Comparison of ENCODE assay signal across 18 cellular contexts in genomic region chr7:132777956-132778355, GRCh38.
DNase-seq lines count a peak whose midpoint lies in the region; ATAC-seq and TF ChIP-seq lines count a peak whose summit lies in the region.
"Had no signal": no experiment of that assay in that cellular context is flagged by ENCODE, and none has a peak within 500 bp of the region (broad histone marks: within the 10 kb centered on the region; RNA-seq: fewer than 3 reads in every experiment).

No MANE protein-coding gene starts in this region.

- intact Hi-C loops in CD8-positive, alpha-beta T cell (cut with DNase I, micrococcal nuclease) = no loop called here

- no peaks in the 10 kb centered on the region for H3K79me2 ChIP-seq in Karpas-422 (ENCODE audit: low read length)

- H3K27me3 ChIP-seq in CD8-positive, alpha-beta T cell (ENCODE audit: insufficient read depth, low read length) = no peaks in the 10 kb centered on the region
- H3K27me3 ChIP-seq in SJCRH30 = no peaks in the 10 kb centered on the region
- no peaks in the 10 kb centered on the region for H3K27me3 ChIP-seq in Karpas-422 (ENCODE audit: low read length)
- H3K27me3 ChIP-seq: BLaER1 had no signal

- POLR2A ChIA-PET in CD8-positive, alpha-beta T cell (lab: Charles Lee) = interaction anchor here (0.6 kb wide), 2 partner anchors 19 to 515 kb away, joined by 3 read pairs; no protein-coding TSS in a partner anchor

- no peak overlapping the region for H3K27ac Mint-ChIP-seq in activated naive CD8-positive, alpha-beta T cell
- H3K27ac Mint-ChIP-seq in activated naive CD8-positive, alpha-beta T cell treated with anti-CD3 and anti-CD28 coated beads for 36 hours = no peak overlapping the region
- H3K27ac Mint-ChIP-seq in CD8-positive, alpha-beta T cell = no peak overlapping the region
- H3K27ac Mint-ChIP-seq in activated naive CD8-positive, alpha-beta T cell treated with anti-CD3 and anti-CD28 coated beads, Interleukin-2, amount 50 U/mL, for 24 hours = peak overlapping the region; percentile 1
- H3K27ac Mint-ChIP-seq: HFFc6 had no signal

- no peaks in the 10 kb centered on the region for H3K36me3 Mint-ChIP-seq in activated naive CD8-positive, alpha-beta T cell
- H3K36me3 Mint-ChIP-seq in activated naive CD8-positive, alpha-beta T cell treated with anti-CD3 and anti-CD28 coated beads for 36 hours = peaks cover 4% of the 10 kb centered on the region
- H3K36me3 Mint-ChIP-seq in CD8-positive, alpha-beta T cell = no peaks in the 10 kb centered on the region
- H3K36me3 Mint-ChIP-seq in activated naive CD8-positive, alpha-beta T cell treated with anti-CD3 and anti-CD28 coated beads, Interleukin-2, amount 50 U/mL, for 24 hours (ENCODE audit: low read depth) = no peaks in the 10 kb centered on the region
- H3K36me3 Mint-ChIP-seq: CD14-positive monocyte had no signal

- peaks cover 5% of the 10 kb centered on the region for H3K9me3 Mint-ChIP-seq in activated naive CD8-positive, alpha-beta T cell (ENCODE audit: low read depth)
- H3K9me3 Mint-ChIP-seq in activated naive CD8-positive, alpha-beta T cell treated with anti-CD3 and anti-CD28 coated beads for 36 hours = peaks cover 3% of the 10 kb centered on the region
- no peaks in the 10 kb centered on the region for H3K9me3 Mint-ChIP-seq in CD8-positive, alpha-beta T cell
- H3K9me3 Mint-ChIP-seq in activated naive CD8-positive, alpha-beta T cell treated with anti-CD3 and anti-CD28 coated beads, Interleukin-2, amount 50 U/mL, for 24 hours = peaks cover 8% of the 10 kb centered on the region
- H3K9me3 Mint-ChIP-seq: HFFc6 had no signal

- DNase-seq in activated naive CD8-positive, alpha-beta T cell treated with anti-CD3 and anti-CD28 coated beads for 36 hours = no peak
- no peak for DNase-seq in CD8-positive, alpha-beta T cell
- no peak for DNase-seq in activated naive CD8-positive, alpha-beta T cell treated with anti-CD3 and anti-CD28 coated beads, Interleukin-2, amount 50 U/mL, for 24 hours
- DNase-seq in SJCRH30 (no peak), Karpas-422 (no peak)
- DNase-seq: 8988T, DMS153, DMS79, GDM1, GOT3, H7, HFFc6, IMR-90 had no signal

- no peaks in the 10 kb centered on the region for H3K36me3 ChIP-seq in CD8-positive, alpha-beta T cell (ENCODE audit: insufficient read depth, low read length)
- no peaks in the 10 kb centered on the region; the same call in none of the 2 replicates for H3K36me3 ChIP-seq in SJCRH30
- no peaks in the 10 kb centered on the region for H3K36me3 ChIP-seq in Karpas-422 (ENCODE audit: insufficient read depth, low read length)

- CTCF ChIA-PET in CD8-positive, alpha-beta T cell (lab: Charles Lee) = no interaction called here

- no peak overlapping the region for H2AFZ ChIP-seq in Karpas-422 (ENCODE audit: low read length)

- H3K4me3 Mint-ChIP-seq in activated naive CD8-positive, alpha-beta T cell = peak overlapping the region; percentile 35
- no peak overlapping the region for H3K4me3 Mint-ChIP-seq in activated naive CD8-positive, alpha-beta T cell treated with anti-CD3 and anti-CD28 coated beads for 36 hours
- peak overlapping the region; percentile 43 for H3K4me3 Mint-ChIP-seq in CD8-positive, alpha-beta T cell
- no peak overlapping the region for H3K4me3 Mint-ChIP-seq in activated naive CD8-positive, alpha-beta T cell treated with anti-CD3 and anti-CD28 coated beads, Interleukin-2, amount 50 U/mL, for 24 hours
- H3K4me3 Mint-ChIP-seq: HFFc6 had no signal

- no peaks in the 10 kb centered on the region for H3K27me3 Mint-ChIP-seq in activated naive CD8-positive, alpha-beta T cell
- no peaks in the 10 kb centered on the region for H3K27me3 Mint-ChIP-seq in activated naive CD8-positive, alpha-beta T cell treated with anti-CD3 and anti-CD28 coated beads for 36 hours
- H3K27me3 Mint-ChIP-seq in CD8-positive, alpha-beta T cell (ENCODE audit: low read depth) = peaks cover 3% of the 10 kb centered on the region
- peaks cover 4% of the 10 kb centered on the region for H3K27me3 Mint-ChIP-seq in activated naive CD8-positive, alpha-beta T cell treated with anti-CD3 and anti-CD28 coated beads, Interleukin-2, amount 50 U/mL, for 24 hours

- no peak overlapping the region for H3K4me2 ChIP-seq in Karpas-422 (ENCODE audit: low read depth, low read length, poor library complexity, severe bottlenecking)
- H3K4me2 ChIP-seq: BLaER1 had no signal

- H3K4me1 Mint-ChIP-seq in activated naive CD8-positive, alpha-beta T cell (ENCODE audit: low read depth) = peaks cover 23% of the 10 kb centered on the region
- peaks cover 15% of the 10 kb centered on the region for H3K4me1 Mint-ChIP-seq in activated naive CD8-positive, alpha-beta T cell treated with anti-CD3 and anti-CD28 coated beads for 36 hours
- H3K4me1 Mint-ChIP-seq in CD8-positive, alpha-beta T cell (ENCODE audit: low read depth) = peaks cover 18% of the 10 kb centered on the region
- peaks cover 18% of the 10 kb centered on the region for H3K4me1 Mint-ChIP-seq in activated naive CD8-positive, alpha-beta T cell treated with anti-CD3 and anti-CD28 coated beads, Interleukin-2, amount 50 U/mL, for 24 hours

- no peak for ATAC-seq in CD8-positive, alpha-beta T cell
- no peak for ATAC-seq in activated naive CD8-positive, alpha-beta T cell treated with anti-CD3 and anti-CD28 coated beads, Interleukin-2, amount 50 U/mL, for 24 hours
- ATAC-seq in HG03196 (IDR thresholded peaks at IDR 0.05; ENCODE audit: unreplicated experiment) = no peak
- ATAC-seq: HCT116 had no signal

- H3K9ac ChIP-seq in Karpas-422 (ENCODE audit: low read length) = no peak overlapping the region
- H3K9ac ChIP-seq: BLaER1 had no signal

- H3K9me3 ChIP-seq in CD8-positive, alpha-beta T cell (ENCODE audit: low read length) = no peaks in the 10 kb centered on the region
- H3K9me3 ChIP-seq in SJCRH30 (replicated peaks) (no peaks in the 10 kb centered on the region), Karpas-422 (ENCODE audit: low read length) (no peaks in the 10 kb centered on the region)
- H3K9me3 ChIP-seq: BLaER1 had no signal

- no peaks in the 10 kb centered on the region for H4K20me1 ChIP-seq in Karpas-422 (ENCODE audit: insufficient read depth, low read depth, low read length)
- H4K20me1 ChIP-seq: BLaER1 had no signal

- H3K4me1 ChIP-seq in CD8-positive, alpha-beta T cell (ENCODE audit: insufficient read depth, low read length) = no peaks in the 10 kb centered on the region
- H3K4me1 ChIP-seq in SJCRH30 (no peaks in the 10 kb centered on the region), Karpas-422 (ENCODE audit: low read length) (peaks cover 20% of the 10 kb centered on the region)
- H3K4me1 ChIP-seq: BLaER1 had no signal

- H3K9me2 ChIP-seq in Karpas-422 (replicated peaks; ENCODE audit: insufficient read depth, low read length) = no peaks in the 10 kb centered on the region

- no peak overlapping the region for H3K4me3 ChIP-seq in CD8-positive, alpha-beta T cell (ENCODE audit: low read depth, low read length)
- H3K4me3 ChIP-seq in SJCRH30 (no peak overlapping the region), Karpas-422 (ENCODE audit: low read length) (no peak overlapping the region)
- H3K4me3 ChIP-seq: BLaER1 had no signal

- no peak overlapping the region for H3K27ac ChIP-seq in CD8-positive, alpha-beta T cell (ENCODE audit: low read depth, low read length)
- H3K27ac ChIP-seq in SJCRH30 (no peak overlapping the region), Karpas-422 (ENCODE audit: low read length) (no peak overlapping the region)
- H3K27ac ChIP-seq: BLaER1 had no signal

- no peak for TF ChIP-seq CTCF in CD8-positive, alpha-beta T cell (IDR thresholded peaks at IDR 0.05)

Comparison
In these comparisons a context has a peak if more than half of its experiments do, and no peak if none do; other contexts are left out.
1. H3K4me3 Mint-ChIP-seq: peak in activated naive CD8-positive, alpha-beta T cell (single experiment) and CD8-positive, alpha-beta T cell (single experiment); none in activated naive CD8-positive, alpha-beta T cell treated with anti-CD3 and anti-CD28 coated beads for 36 hours (single experiment) and activated naive CD8-positive, alpha-beta T cell treated with anti-CD3 and anti-CD28 coated beads, Interleukin-2, amount 50 U/mL, for 24 hours (single experiment).